8 cellular contexts compared by ENCODE assay signal in genomic region chr18:49460958-49461601, GRCh38. TPM values are rescaled to one million over a fixed set of nuclear protein-coding genes. Genes with fewer than 3 reads are reported as not detected.
A peak's percentile ranks its signal among the peaks of the same experiment; 100 is the strongest.
DNase-seq lines count a peak whose midpoint lies in the region; ATAC-seq and TF ChIP-seq lines count a peak whose summit lies in the region.

No MANE protein-coding gene starts in this region.

- DNase-seq in NCI-H748 (lab: John Stamatoyannopoulos, UW; ENCODE audit: unreplicated experiment): peak; percentile 44
- DNase-seq in NCI-H748 treated with DMSO at 0.1 percent for 48 hours (lab: John Stamatoyannopoulos, UW): no peak
- peak; percentile 1 for DNase-seq in T-helper 22 cell (ENCODE audit: low read depth)
- no peak for DNase-seq in right atrium auricular region (ENCODE audit: low spot score)
- no peak for DNase-seq in occipital lobe (lab: John Stamatoyannopoulos, UW)

- H3K4me3 Mint-ChIP-seq in stimulated activated memory B cell treated with anti-CD40 and anti-IgM and Interleukin-4, amounts not matched to agents 10 μg/mL and 1 μg/mL and 100 μg/mL, for 72 hours: peak overlapping the region; percentile 96

- peaks cover 0 to 16% of the 10 kb centered on the region in 2 donors for H3K4me1 ChIP-seq in right atrium auricular region

- H3K9me3 Mint-ChIP-seq in stimulated activated memory B cell treated with anti-CD40 and anti-IgM and Interleukin-4, amounts not matched to agents 10 μg/mL and 1 μg/mL and 100 μg/mL, for 72 hours: no peaks in the 10 kb centered on the region

- peak overlapping the region; percentile 96 for H3K27ac Mint-ChIP-seq in stimulated activated memory B cell treated with anti-CD40 and anti-IgM and Interleukin-4, amounts not matched to agents 10 μg/mL and 1 μg/mL and 100 μg/mL, for 72 hours

- H3K4me1 Mint-ChIP-seq in stimulated activated memory B cell treated with anti-CD40 and anti-IgM and Interleukin-4, amounts not matched to agents 10 μg/mL and 1 μg/mL and 100 μg/mL, for 72 hours: peaks cover 34% of the 10 kb centered on the region

- H3K36me3 Mint-ChIP-seq in stimulated activated memory B cell treated with anti-CD40 and anti-IgM and Interleukin-4, amounts not matched to agents 10 μg/mL and 1 μg/mL and 100 μg/mL, for 72 hours: peaks cover under 1% of the 10 kb centered on the region

- no peaks in the 10 kb centered on the region for H3K27me3 Mint-ChIP-seq in stimulated activated memory B cell treated with anti-CD40 and anti-IgM and Interleukin-4, amounts not matched to agents 10 μg/mL and 1 μg/mL and 100 μg/mL, for 72 hours

- no peaks in the 10 kb centered on the region for H3K27me3 ChIP-seq in right atrium auricular region

- H3K9me3 ChIP-seq in right atrium auricular region: no peaks in the 10 kb centered on the region

- no peaks in the 10 kb centered on the region for H3K36me3 ChIP-seq in right atrium auricular region

- ATAC-seq in stimulated activated memory B cell treated with anti-CD40 and anti-IgM and Interleukin-4, amounts not matched to agents 10 μg/mL and 1 μg/mL and 100 μg/mL, for 72 hours: no peak
- ATAC-seq in HG03025 (IDR thresholded peaks at IDR 0.05; ENCODE audit: low FRiP score, unreplicated experiment): no peak
- ATAC-seq in GM21526 (IDR thresholded peaks at IDR 0.05; ENCODE audit: low FRiP score, unreplicated experiment): no peak

- peak overlapping the region; percentile 95 to 98 for H3K4me3 ChIP-seq in right atrium auricular region

- no peak for TF ChIP-seq CTCF in right atrium auricular region (IDR thresholded peaks at IDR 0.05)

- peak overlapping the region; percentile 92 to 93 for H3K27ac ChIP-seq in right atrium auricular region

RNA-seq across cellular contexts. Expression of gene DYM, which starts 0.6 kb away (rescaled TPM):
- total RNA-seq in right atrium auricular region (10 to 100 TPM; 23.5 to 28.7 TPM), occipital lobe (148 TPM)

RNA-seq across cellular contexts. Expression of gene C18orf32, which starts 26.0 kb away (rescaled TPM):
- total RNA-seq in right atrium auricular region: 10 to 100 TPM; 36.0 to 59.9 TPM
- total RNA-seq in occipital lobe: 63.2 TPM

RNA-seq across cellular contexts. Expression of gene RPL17, which starts 31.2 kb away (rescaled TPM):
- 1,000 to 10,000 TPM in 1 of 2 donors, 100 to 1,000 TPM in 1; 655 to 1,304 TPM for total RNA-seq in right atrium auricular region
- total RNA-seq in occipital lobe: 1,259 TPM

Comparison
In these comparisons a context has a peak if more than half of its experiments do, and no peak if none do; other contexts are left out.
1. DNase-seq: peak in NCI-H748 (single experiment) and T-helper 22 cell (single experiment); none in NCI-H748 treated with DMSO at 0.1 percent for 48 hours (single experiment), right atrium auricular region (single experiment) and occipital lobe (single experiment).